ENCODE assay signal across 1 cellular context in genomic region chr12:95202691-95203476, GRCh38.
TF ChIP-seq lines count a peak whose summit lies in the region.

No MANE protein-coding gene starts in this region.

TF ChIP-seq in GM23338, 12 proteins besides CTCF, POLR2A, EP300 and RAD21 (continued from another document):
- TF ChIP-seq ZNF114 (CRISPR knock-in tag; IDR thresholded peaks at IDR 0.05) (no peak), REST (IDR thresholded peaks at IDR 0.05; ENCODE audit: unreplicated experiment) (no peak), CREB1 (CRISPR knock-in tag; IDR thresholded peaks at IDR 0.05; ENCODE audit: low read depth) (no peak), POLR2AphosphoS5 (IDR thresholded peaks at IDR 0.05; ENCODE audit: low read depth) (no peak), NANOG (IDR thresholded peaks at IDR 0.05; ENCODE audit: borderline replicate concordance) (no peak)
